ENCODE assay signal across 1 cellular context in the genomic region with DNA sequence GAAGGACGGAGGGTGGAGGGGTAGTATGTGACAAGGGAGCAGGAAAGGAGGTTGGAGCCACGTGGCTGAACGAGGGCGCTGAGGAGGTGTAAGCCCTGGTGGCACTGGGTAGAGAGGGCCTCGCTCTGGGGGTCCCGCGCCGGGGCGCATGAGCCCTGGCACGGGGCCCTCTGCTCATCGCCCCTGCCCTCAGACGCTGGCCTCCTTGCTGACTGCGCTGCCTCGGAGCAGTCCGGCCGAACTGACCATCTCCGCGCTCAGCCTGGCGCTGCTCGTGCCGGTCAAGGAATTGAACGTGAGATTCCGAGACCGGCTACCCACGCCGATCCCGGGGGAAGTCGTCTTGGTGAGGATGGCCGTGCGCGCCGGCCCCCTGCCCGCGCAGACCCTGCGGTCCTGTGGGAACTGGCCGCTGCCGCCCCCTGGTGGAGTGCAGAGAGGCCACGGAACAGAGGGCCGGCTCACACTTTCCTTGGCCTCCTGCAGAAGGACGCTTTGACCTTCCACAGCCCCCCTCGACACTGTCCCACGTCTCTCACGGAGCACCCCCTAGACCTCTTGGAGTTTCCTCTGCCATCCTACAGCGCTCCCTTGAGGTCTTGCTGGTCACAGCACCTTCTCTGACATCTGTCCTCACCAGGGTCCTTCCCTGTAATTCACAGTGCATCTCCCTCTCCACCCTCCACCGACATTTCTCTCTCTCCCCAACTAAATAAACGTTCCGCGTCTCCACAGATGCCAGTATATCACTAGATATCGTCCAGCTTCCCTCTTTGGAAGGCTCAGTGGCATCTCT.
TF ChIP-seq lines count a peak whose summit lies in the region.

No MANE protein-coding gene starts in this region.

TF ChIP-seq in K562, 482 proteins besides CTCF, POLR2A, EP300 and RAD21 (continues in another document):
- TF ChIP-seq NCOR1 (IDR thresholded peaks at IDR 0.05) (no peak), ETS2 (tag; IDR thresholded peaks at IDR 0.05; ENCODE audit: borderline replicate concordance, poor library complexity, severe bottlenecking) (no peak), NFXL1 (CRISPR knock-in tag; IDR thresholded peaks at IDR 0.05) (no peak), ARNT (IDR thresholded peaks at IDR 0.05) (no peak), RB1 (IDR thresholded peaks at IDR 0.05; ENCODE audit: low read depth) (peak; percentile 78; the same call in 1 of the 2 replicates), SMARCA4 (IDR thresholded peaks at IDR 0.05) (0 out of 2 replicates have a peak, but pooled peaks have one; percentile 46), BRD9 (IDR thresholded peaks at IDR 0.05; ENCODE audit: low read depth, partially characterized antibody) (no peak), ZNF444 (CRISPR knock-in tag; IDR thresholded peaks at IDR 0.05) (no peak), SRF (CRISPR knock-in tag; IDR thresholded peaks at IDR 0.05) (peak in 1 of 2 experiments; percentile 41; a peak in 1 of 4 replicates), SIX5 (IDR thresholded peaks at IDR 0.05; ENCODE audit: borderline replicate concordance in 1 of 2, insufficient read depth in 1 of 2, low read depth in 1 of 2, low read length in 2 of 2) (no peak), ZNF239 (CRISPR knock-in tag; IDR thresholded peaks at IDR 0.05) (no peak), ESRRB (CRISPR knock-in tag; IDR thresholded peaks at IDR 0.05; ENCODE audit: borderline replicate concordance) (no peak), GABPA (tag; conservative IDR thresholded peaks at IDR 0.05; ENCODE audit: low read depth) (no peak), ARID1B (IDR thresholded peaks at IDR 0.05) (no peak), KDM1A (IDR thresholded peaks at IDR 0.05) (no peak), ZC3H4 (CRISPR knock-in tag; IDR thresholded peaks at IDR 0.05; ENCODE audit: borderline replicate concordance) (no peak), TSC22D4 (tag; IDR thresholded peaks at IDR 0.05) (no peak), ZNF143 (CRISPR knock-in tag; IDR thresholded peaks at IDR 0.05) (0 out of 2 replicates have a peak, but pooled peaks have one; percentile 24), FOSL1 (tag; conservative IDR thresholded peaks at IDR 0.05) (no peak), XRCC3 (IDR thresholded peaks at IDR 0.05) (no peak), PRPF4 (IDR thresholded peaks at IDR 0.05; ENCODE audit: insufficient read depth, low read depth, low read length, poor library complexity, severe bottlenecking) (no peak), SMARCC2 (IDR thresholded peaks at IDR 0.05; ENCODE audit: low read depth) (no peak), CBFB (CRISPR knock-in tag; IDR thresholded peaks at IDR 0.05) (no peak; the same call in 1 of the 2 replicates), NR2F6 (CRISPR knock-in tag; IDR thresholded peaks at IDR 0.05) (no peak), ARHGAP35 (IDR thresholded peaks at IDR 0.05; ENCODE audit: partially characterized antibody) (no peak), ZNF766 (CRISPR knock-in tag; conservative IDR thresholded peaks at IDR 0.05) (no peak), HDGF (IDR thresholded peaks at IDR 0.05) (peak; percentile 64; the same call in 1 of the 2 replicates), ZC3H11A (IDR thresholded peaks at IDR 0.05; ENCODE audit: low read depth, low read length) (no peak), PHF20 (IDR thresholded peaks at IDR 0.05; ENCODE audit: partially characterized antibody) (no peak), NR4A1 (CRISPR knock-in tag; IDR thresholded peaks at IDR 0.05) (no peak), NR4A1 (tag; IDR thresholded peaks at IDR 0.05) (no peak), POLR3G (IDR thresholded peaks at IDR 0.05; ENCODE audit: extremely low read depth, insufficient read length, insufficient replicate concordance) (no peak), RBBP5 (IDR thresholded peaks at IDR 0.05; ENCODE audit: borderline replicate concordance, insufficient read depth, low read length, poor library complexity, severe bottlenecking) (no peak), ZNF133 (CRISPR knock-in tag; IDR thresholded peaks at IDR 0.05) (no peak), RHOXF2B (CRISPR knock-in tag; conservative IDR thresholded peaks at IDR 0.05) (no peak), ZNF76 (CRISPR knock-in tag; IDR thresholded peaks at IDR 0.05; ENCODE audit: borderline replicate concordance) (no peak), TRIM24 (IDR thresholded peaks at IDR 0.05) (no peak), NFE2L1 (tag; IDR thresholded peaks at IDR 0.05; ENCODE audit: borderline replicate concordance, low read depth) (no peak), U2AF2 (optimal IDR thresholded peaks at IDR 0.05; ENCODE audit: low read depth, low read length) (no peak), GATAD2A (IDR thresholded peaks at IDR 0.05) (peak; percentile 81)
- TF ChIP-seq, protein P1, sequence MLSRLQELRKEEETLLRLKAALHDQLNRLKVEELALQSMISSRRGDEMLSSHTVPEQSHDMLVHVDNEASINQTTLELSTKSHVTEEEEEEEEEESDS (CRISPR knock-in tag; IDR thresholded peaks at IDR 0.05): no peak
- TF ChIP-seq, protein P2, sequence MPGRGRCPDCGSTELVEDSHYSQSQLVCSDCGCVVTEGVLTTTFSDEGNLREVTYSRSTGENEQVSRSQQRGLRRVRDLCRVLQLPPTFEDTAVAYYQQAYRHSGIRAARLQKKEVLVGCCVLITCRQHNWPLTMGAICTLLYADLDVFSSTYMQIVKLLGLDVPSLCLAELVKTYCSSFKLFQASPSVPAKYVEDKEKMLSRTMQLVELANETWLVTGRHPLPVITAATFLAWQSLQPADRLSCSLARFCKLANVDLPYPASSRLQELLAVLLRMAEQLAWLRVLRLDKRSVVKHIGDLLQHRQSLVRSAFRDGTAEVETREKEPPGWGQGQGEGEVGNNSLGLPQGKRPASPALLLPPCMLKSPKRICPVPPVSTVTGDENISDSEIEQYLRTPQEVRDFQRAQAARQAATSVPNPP (IDR thresholded peaks at IDR 0.05; ENCODE audit: borderline replicate concordance, insufficient read depth, insufficient read length): no peak
- TF ChIP-seq, protein P3, sequence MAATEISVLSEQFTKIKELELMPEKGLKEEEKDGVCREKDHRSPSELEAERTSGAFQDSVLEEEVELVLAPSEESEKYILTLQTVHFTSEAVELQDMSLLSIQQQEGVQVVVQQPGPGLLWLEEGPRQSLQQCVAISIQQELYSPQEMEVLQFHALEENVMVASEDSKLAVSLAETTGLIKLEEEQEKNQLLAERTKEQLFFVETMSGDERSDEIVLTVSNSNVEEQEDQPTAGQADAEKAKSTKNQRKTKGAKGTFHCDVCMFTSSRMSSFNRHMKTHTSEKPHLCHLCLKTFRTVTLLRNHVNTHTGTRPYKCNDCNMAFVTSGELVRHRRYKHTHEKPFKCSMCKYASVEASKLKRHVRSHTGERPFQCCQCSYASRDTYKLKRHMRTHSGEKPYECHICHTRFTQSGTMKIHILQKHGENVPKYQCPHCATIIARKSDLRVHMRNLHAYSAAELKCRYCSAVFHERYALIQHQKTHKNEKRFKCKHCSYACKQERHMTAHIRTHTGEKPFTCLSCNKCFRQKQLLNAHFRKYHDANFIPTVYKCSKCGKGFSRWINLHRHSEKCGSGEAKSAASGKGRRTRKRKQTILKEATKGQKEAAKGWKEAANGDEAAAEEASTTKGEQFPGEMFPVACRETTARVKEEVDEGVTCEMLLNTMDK (IDR thresholded peaks at IDR 0.05; ENCODE audit: borderline replicate concordance, insufficient read depth, low read depth, low read length, poor library complexity, severe bottlenecking): peak; percentile 74
- TF ChIP-seq, protein P4, sequence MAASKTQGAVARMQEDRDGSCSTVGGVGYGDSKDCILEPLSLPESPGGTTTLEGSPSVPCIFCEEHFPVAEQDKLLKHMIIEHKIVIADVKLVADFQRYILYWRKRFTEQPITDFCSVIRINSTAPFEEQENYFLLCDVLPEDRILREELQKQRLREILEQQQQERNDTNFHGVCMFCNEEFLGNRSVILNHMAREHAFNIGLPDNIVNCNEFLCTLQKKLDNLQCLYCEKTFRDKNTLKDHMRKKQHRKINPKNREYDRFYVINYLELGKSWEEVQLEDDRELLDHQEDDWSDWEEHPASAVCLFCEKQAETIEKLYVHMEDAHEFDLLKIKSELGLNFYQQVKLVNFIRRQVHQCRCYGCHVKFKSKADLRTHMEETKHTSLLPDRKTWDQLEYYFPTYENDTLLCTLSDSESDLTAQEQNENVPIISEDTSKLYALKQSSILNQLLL (CRISPR knock-in tag; IDR thresholded peaks at IDR 0.05; ENCODE audit: borderline replicate concordance): no peak
- TF ChIP-seq, protein P5, sequence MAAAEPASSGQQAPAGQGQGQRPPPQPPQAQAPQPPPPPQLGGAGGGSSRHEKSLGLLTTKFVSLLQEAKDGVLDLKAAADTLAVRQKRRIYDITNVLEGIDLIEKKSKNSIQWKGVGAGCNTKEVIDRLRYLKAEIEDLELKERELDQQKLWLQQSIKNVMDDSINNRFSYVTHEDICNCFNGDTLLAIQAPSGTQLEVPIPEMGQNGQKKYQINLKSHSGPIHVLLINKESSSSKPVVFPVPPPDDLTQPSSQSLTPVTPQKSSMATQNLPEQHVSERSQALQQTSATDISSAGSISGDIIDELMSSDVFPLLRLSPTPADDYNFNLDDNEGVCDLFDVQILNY (CRISPR knock-in tag; IDR thresholded peaks at IDR 0.05): no peak
- TF ChIP-seq, protein P6, sequence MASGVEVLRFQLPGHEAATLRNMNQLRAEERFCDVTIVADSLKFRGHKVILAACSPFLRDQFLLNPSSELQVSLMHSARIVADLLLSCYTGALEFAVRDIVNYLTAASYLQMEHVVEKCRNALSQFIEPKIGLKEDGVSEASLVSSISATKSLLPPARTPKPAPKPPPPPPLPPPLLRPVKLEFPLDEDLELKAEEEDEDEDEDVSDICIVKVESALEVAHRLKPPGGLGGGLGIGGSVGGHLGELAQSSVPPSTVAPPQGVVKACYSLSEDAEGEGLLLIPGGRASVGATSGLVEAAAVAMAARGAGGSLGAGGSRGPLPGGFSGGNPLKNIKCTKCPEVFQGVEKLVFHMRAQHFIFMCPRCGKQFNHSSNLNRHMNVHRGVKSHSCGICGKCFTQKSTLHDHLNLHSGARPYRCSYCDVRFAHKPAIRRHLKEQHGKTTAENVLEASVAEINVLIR (CRISPR knock-in tag; IDR thresholded peaks at IDR 0.05): no peak
- TF ChIP-seq, protein P7, sequence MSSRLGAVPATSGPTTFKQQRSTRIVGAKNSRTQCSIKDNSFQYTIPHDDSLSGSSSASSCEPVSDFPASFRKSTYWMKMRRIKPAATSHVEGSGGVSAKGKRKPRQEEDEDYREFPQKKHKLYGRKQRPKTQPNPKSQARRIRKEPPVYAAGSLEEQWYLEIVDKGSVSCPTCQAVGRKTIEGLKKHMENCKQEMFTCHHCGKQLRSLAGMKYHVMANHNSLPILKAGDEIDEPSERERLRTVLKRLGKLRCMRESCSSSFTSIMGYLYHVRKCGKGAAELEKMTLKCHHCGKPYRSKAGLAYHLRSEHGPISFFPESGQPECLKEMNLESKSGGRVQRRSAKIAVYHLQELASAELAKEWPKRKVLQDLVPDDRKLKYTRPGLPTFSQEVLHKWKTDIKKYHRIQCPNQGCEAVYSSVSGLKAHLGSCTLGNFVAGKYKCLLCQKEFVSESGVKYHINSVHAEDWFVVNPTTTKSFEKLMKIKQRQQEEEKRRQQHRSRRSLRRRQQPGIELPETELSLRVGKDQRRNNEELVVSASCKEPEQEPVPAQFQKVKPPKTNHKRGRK (tag; IDR thresholded peaks at IDR 0.05): no peak
- TF ChIP-seq, protein P8, sequence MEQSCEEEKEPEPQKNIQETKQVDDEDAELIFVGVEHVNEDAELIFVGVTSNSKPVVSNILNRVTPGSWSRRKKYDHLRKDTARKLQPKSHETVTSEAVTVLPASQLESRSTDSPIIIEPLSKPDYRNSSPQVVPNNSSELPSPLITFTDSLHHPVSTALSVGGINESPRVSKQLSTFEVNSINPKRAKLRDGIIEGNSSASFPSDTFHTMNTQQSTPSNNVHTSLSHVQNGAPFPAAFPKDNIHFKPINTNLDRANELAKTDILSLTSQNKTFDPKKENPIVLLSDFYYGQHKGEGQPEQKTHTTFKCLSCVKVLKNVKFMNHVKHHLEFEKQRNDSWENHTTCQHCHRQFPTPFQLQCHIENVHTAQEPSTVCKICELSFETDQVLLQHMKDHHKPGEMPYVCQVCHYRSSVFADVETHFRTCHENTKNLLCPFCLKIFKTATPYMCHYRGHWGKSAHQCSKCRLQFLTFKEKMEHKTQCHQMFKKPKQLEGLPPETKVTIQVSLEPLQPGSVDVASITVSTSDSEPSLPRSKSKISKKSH (CRISPR knock-in tag; IDR thresholded peaks at IDR 0.05): no peak
- TF ChIP-seq, protein P9, sequence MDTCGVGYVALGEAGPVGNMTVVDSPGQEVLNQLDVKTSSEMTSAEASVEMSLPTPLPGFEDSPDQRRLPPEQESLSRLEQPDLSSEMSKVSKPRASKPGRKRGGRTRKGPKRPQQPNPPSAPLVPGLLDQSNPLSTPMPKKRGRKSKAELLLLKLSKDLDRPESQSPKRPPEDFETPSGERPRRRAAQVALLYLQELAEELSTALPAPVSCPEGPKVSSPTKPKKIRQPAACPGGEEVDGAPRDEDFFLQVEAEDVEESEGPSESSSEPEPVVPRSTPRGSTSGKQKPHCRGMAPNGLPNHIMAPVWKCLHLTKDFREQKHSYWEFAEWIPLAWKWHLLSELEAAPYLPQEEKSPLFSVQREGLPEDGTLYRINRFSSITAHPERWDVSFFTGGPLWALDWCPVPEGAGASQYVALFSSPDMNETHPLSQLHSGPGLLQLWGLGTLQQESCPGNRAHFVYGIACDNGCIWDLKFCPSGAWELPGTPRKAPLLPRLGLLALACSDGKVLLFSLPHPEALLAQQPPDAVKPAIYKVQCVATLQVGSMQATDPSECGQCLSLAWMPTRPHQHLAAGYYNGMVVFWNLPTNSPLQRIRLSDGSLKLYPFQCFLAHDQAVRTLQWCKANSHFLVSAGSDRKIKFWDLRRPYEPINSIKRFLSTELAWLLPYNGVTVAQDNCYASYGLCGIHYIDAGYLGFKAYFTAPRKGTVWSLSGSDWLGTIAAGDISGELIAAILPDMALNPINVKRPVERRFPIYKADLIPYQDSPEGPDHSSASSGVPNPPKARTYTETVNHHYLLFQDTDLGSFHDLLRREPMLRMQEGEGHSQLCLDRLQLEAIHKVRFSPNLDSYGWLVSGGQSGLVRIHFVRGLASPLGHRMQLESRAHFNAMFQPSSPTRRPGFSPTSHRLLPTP (IDR thresholded peaks at IDR 0.05; ENCODE audit: borderline replicate concordance, extremely low read depth, insufficient read length): no peak
- TF ChIP-seq, protein P10, sequence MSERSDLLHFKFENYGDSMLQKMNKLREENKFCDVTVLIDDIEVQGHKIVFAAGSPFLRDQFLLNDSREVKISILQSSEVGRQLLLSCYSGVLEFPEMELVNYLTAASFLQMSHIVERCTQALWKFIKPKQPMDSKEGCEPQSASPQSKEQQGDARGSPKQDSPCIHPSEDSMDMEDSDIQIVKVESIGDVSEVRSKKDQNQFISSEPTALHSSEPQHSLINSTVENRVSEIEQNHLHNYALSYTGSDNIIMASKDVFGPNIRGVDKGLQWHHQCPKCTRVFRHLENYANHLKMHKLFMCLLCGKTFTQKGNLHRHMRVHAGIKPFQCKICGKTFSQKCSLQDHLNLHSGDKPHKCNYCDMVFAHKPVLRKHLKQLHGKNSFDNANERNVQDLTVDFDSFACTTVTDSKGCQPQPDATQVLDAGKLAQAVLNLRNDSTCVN (CRISPR knock-in tag; IDR thresholded peaks at IDR 0.05): 0 out of 2 replicates have a peak, but pooled peaks have one; percentile 70
- TF ChIP-seq, protein P11, sequence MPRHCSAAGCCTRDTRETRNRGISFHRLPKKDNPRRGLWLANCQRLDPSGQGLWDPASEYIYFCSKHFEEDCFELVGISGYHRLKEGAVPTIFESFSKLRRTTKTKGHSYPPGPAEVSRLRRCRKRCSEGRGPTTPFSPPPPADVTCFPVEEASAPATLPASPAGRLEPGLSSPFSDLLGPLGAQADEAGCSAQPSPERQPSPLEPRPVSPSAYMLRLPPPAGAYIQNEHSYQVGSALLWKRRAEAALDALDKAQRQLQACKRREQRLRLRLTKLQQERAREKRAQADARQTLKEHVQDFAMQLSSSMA (CRISPR knock-in tag; IDR thresholded peaks at IDR 0.05): no peak
